ENCODE assay signal across 7 cellular contexts in genomic region chr18:9641081-9641480, GRCh38. TPM values are rescaled to one million over a fixed set of nuclear protein-coding genes. Genes with fewer than 3 reads are reported as not detected.
DNase-seq lines count a peak whose midpoint lies in the region; TF ChIP-seq lines count a peak whose summit lies in the region.
"Not testable (repeated sequence)": the region's sequence is repeated elsewhere in the genome, so short reads cannot be mapped to it uniquely, and the experiment has no call there.

No MANE protein-coding gene starts in this region.

- peaks cover 3 to 12% of the 10 kb centered on the region in 2 donors for H3K4me1 ChIP-seq in neuronal stem cell (ENCODE audit: control insufficient read depth in 2 of 2, insufficient read depth in 1 of 2, low read depth in 1 of 2, low read length in 2 of 2)

- not testable (repeated sequence) for H3K14ac ChIP-seq in neuronal stem cell (ENCODE audit: low read length)

- not testable (repeated sequence) for H3K4ac ChIP-seq in neuronal stem cell (ENCODE audit: low read length)

- CTCF ChIA-PET in MCF 10A (lab: Yijun Ruan, JAX) = interaction anchor here (0.8 kb wide), 1 partner anchor 12 kb away, joined by 3 read pairs; no protein-coding TSS in a partner anchor

- H4K91ac ChIP-seq in neuronal stem cell (ENCODE audit: low read depth, low read length, poor library complexity) = not testable (repeated sequence)

- H3K18ac ChIP-seq in neuronal stem cell (ENCODE audit: low read length) = not testable (repeated sequence)

- H3K27ac ChIP-seq in neuronal stem cell (replicated peaks; ENCODE audit: low read length) = not testable (repeated sequence)

- H2AFZ ChIP-seq in neuronal stem cell (ENCODE audit: low read length) = not testable (repeated sequence)

- not testable (repeated sequence) for H3K4me3 ChIP-seq in neuronal stem cell (ENCODE audit: low read length in 2 of 2)

- BruUV-seq in MCF 10A (replicated peaks; lab: Mats Ljungman, UMichigan) = not testable (repeated sequence)

- peak; percentile 8 for TF ChIP-seq CTCF in CD14-positive monocyte (IDR thresholded peaks at IDR 0.05)
- not testable (repeated sequence) for TF ChIP-seq CTCF in HFFc6 (IDR thresholded peaks at IDR 0.05); MCF 10A (IDR thresholded peaks at IDR 0.05; ENCODE audit: unreplicated experiment)

- not testable (repeated sequence) for H2AK5ac ChIP-seq in neuronal stem cell (ENCODE audit: low read depth, low read length)

- not testable (repeated sequence) for DNase-seq in CD14-positive monocyte (ENCODE audit: low spot score); HFFc6; T-helper 2 cell treated with Interferon-gamma antibody and Interleukin-4, amounts not matched to agents 5 μg/mL and 100 μg/mL, for 36 hours (ENCODE audit: low spot score); MCF 10A (ENCODE audit: unreplicated experiment); neuronal stem cell (ENCODE audit: low spot score)
- peak; percentile 47 for DNase-seq in ELR (ENCODE audit: low read depth)
- DNase-seq in fibroblast of peridontal ligament (ENCODE audit: extremely low read depth) = peak; percentile 6

- H3K27me3 ChIP-seq in neuronal stem cell (ENCODE audit: control insufficient read depth in 3 of 3, insufficient read depth in 3 of 3, low read depth in 1 of 3, low read length in 3 of 3) = not testable (repeated sequence)

- whole genome bisulfite sequencing in neuronal stem cell (ENCODE audit: extremely low coverage in 2 of 2, insufficient read length in 2 of 2, insufficient replicate concordance in 1 of 2), 2 donors = no CpG with 5 or more reads among the region's 1 CpG

- POLR2A ChIA-PET in MCF 10A (lab: Yijun Ruan, JAX) = interaction anchor here (1.5 kb wide), 1 partner anchor 22 kb away, joined by 3 read pairs; no protein-coding TSS in a partner anchor

- not testable (repeated sequence) for H3K9me3 ChIP-seq in neuronal stem cell (replicated peaks in 1 of 2; ENCODE audit: control insufficient read depth in 2 of 2, insufficient read depth in 1 of 2, low read depth in 1 of 2, low read length in 2 of 2)

- H2BK12ac ChIP-seq in neuronal stem cell (ENCODE audit: low read length) = not testable (repeated sequence)

- not testable (repeated sequence) for H3K4me3 Mint-ChIP-seq in CD14-positive monocyte; HFFc6; T-helper 2 cell treated with Interferon-gamma antibody and Interleukin-4, amounts not matched to agents 5 μg/mL and 100 μg/mL, for 36 hours; MCF 10A (ENCODE audit: unreplicated experiment)

- peak overlapping the region; percentile 12 for H2BK120ac ChIP-seq in neuronal stem cell (ENCODE audit: low read depth, low read length)

- not testable (repeated sequence) for H2BK5ac ChIP-seq in neuronal stem cell (ENCODE audit: low read length)

- not testable (repeated sequence) for H3K36me3 Mint-ChIP-seq in CD14-positive monocyte; HFFc6 (ENCODE audit: low read depth); T-helper 2 cell treated with Interferon-gamma antibody and Interleukin-4, amounts not matched to agents 5 μg/mL and 100 μg/mL, for 36 hours (ENCODE audit: low read depth); MCF 10A (ENCODE audit: insufficient read depth, unreplicated experiment)

- H3K27me3 Mint-ChIP-seq in CD14-positive monocyte (ENCODE audit: low read depth in 3 of 3); HFFc6 (ENCODE audit: insufficient read depth); MCF 10A (ENCODE audit: insufficient read depth, unreplicated experiment): not testable (repeated sequence)
- H3K27me3 Mint-ChIP-seq in T-helper 2 cell treated with Interferon-gamma antibody and Interleukin-4, amounts not matched to agents 5 μg/mL and 100 μg/mL, for 36 hours (ENCODE audit: low read depth) = peaks cover 11% of the 10 kb centered on the region

- H3K9ac ChIP-seq in neuronal stem cell (ENCODE audit: low read depth, low read length, poor library complexity) = not testable (repeated sequence)

- not testable (repeated sequence) for H2BK15ac ChIP-seq in neuronal stem cell (ENCODE audit: low read length)

- H3K4me1 Mint-ChIP-seq in CD14-positive monocyte; T-helper 2 cell treated with Interferon-gamma antibody and Interleukin-4, amounts not matched to agents 5 μg/mL and 100 μg/mL, for 36 hours (ENCODE audit: low read depth); MCF 10A (ENCODE audit: insufficient read depth, unreplicated experiment): not testable (repeated sequence)
- peaks cover 75% of the 10 kb centered on the region for H3K4me1 Mint-ChIP-seq in HFFc6 (ENCODE audit: low read depth)

- not testable (repeated sequence) for H3K9me3 Mint-ChIP-seq in CD14-positive monocyte; HFFc6; T-helper 2 cell treated with Interferon-gamma antibody and Interleukin-4, amounts not matched to agents 5 μg/mL and 100 μg/mL, for 36 hours; MCF 10A (ENCODE audit: unreplicated experiment)

- H3K4me2 ChIP-seq in neuronal stem cell (ENCODE audit: insufficient read depth, low read length, poor library complexity, severe bottlenecking) = not testable (repeated sequence)

- intact Hi-C loops in CD14-positive monocyte (cut with micrococcal nuclease); MCF 10A (cut with micrococcal nuclease): not testable (repeated sequence)

- H3K27ac Mint-ChIP-seq in CD14-positive monocyte = not testable (repeated sequence)
- peak overlapping the region; percentile 95 for H3K27ac Mint-ChIP-seq in HFFc6
- H3K27ac Mint-ChIP-seq in T-helper 2 cell treated with Interferon-gamma antibody and Interleukin-4, amounts not matched to agents 5 μg/mL and 100 μg/mL, for 36 hours = peak overlapping the region; percentile 1
- H3K27ac Mint-ChIP-seq in MCF 10A (ENCODE audit: low read depth, unreplicated experiment) = peak overlapping the region; percentile 69

- H4K8ac ChIP-seq in neuronal stem cell (ENCODE audit: low read depth, low read length) = not testable (repeated sequence)

- not testable (repeated sequence) for H3K36me3 ChIP-seq in neuronal stem cell (replicated peaks in 1 of 2; ENCODE audit: control insufficient read depth in 2 of 2, insufficient read depth in 2 of 2, low read length in 2 of 2)

- not testable (repeated sequence) for H3K79me1 ChIP-seq in neuronal stem cell (ENCODE audit: low read depth, low read length)

- not testable (repeated sequence) for H3K23ac ChIP-seq in neuronal stem cell (ENCODE audit: low read depth, low read length, poor library complexity)

RNA-seq across cellular contexts. Expression of gene PPP4R1, which starts 26.7 kb away (rescaled TPM):
- 10 to 100 TPM; 22.0 to 24.6 TPM for polyA plus RNA-seq in CD14-positive monocyte
- 100 to 1,000 TPM in 4 of 6 experiments, 10 to 100 TPM in 2; 83.0 to 107 (median 103) TPM for total RNA-seq in HFFc6 (2021; fragmentation: NEBNext Ultra II Directional; extraction: Animal tissue kit (Norgen Biotek cat#: 25700))
- total RNA-seq in MCF 10A (2022) = 88.0 and 109 TPM in 2 replicates
- polyA plus RNA-seq in neuronal stem cell (2013, experiment 1 of 2) = 50.0 TPM
- polyA plus RNA-seq in neuronal stem cell (2013, experiment 2 of 2) = 50.8 TPM
